Comparison of ENCODE assay signal across 18 cellular contexts in genomic region chr10:125103466-125104377, GRCh38. TPM values are rescaled to one million over a fixed set of nuclear protein-coding genes. Genes with fewer than 3 reads are reported as not detected.
DNase-seq lines count a peak whose midpoint lies in the region; ATAC-seq and TF ChIP-seq lines count a peak whose summit lies in the region.
"Had no signal": no experiment of that assay in that cellular context is flagged by ENCODE, and none has a peak within 500 bp of the region (broad histone marks: within the 10 kb centered on the region; RNA-seq: fewer than 3 reads in every experiment).

No MANE protein-coding gene starts in this region.

- H3K27me3 ChIP-seq in Peyer's patch, result no peaks in the 10 kb centered on the region
- no peaks in the 10 kb centered on the region for H3K27me3 ChIP-seq in iPS-18a (ENCODE audit: control insufficient read depth, insufficient read depth, low read length)
- H3K27me3 ChIP-seq: BE2C, pancreas, SJCRH30 had no signal

- H3K9me3 ChIP-seq in Peyer's patch (peaks cover 0 to 4% (median 0%) of the 10 kb centered on the region in 4 donors), iPS-18a (ENCODE audit: control insufficient read depth, low read depth, low read length) (no peaks in the 10 kb centered on the region)
- H3K9me3 ChIP-seq: BE2C, pancreas, SJCRH30 had no signal

- peaks cover 0 to 23% (median 0%) of the 10 kb centered on the region in 3 donors for H3K36me3 ChIP-seq in Peyer's patch
- H3K36me3 ChIP-seq in iPS-18a (ENCODE audit: control insufficient read depth, low read depth, low read length), result peaks cover 40% of the 10 kb centered on the region
- H3K36me3 ChIP-seq: pancreas had no signal

- H3K4me1 Mint-ChIP-seq in HFFc6 (ENCODE audit: low read depth) (peaks cover 31% of the 10 kb centered on the region), progenitor cell of endocrine pancreas (ENCODE audit: low read depth) (peaks cover 42% of the 10 kb centered on the region)
- H3K4me1 Mint-ChIP-seq: activated naive CD4-positive, alpha-beta T cell treated with anti-CD3 and anti-CD28 coated beads, Interleukin-2, amount 10 ng/mL, durations not matched to agents 7 days and 5 days; T-helper 17 cell had no signal

- H3K27me3 Mint-ChIP-seq in HFFc6 (ENCODE audit: insufficient read depth), result no peaks in the 10 kb centered on the region; the same call in 1 of the 2 replicates
- no peaks in the 10 kb centered on the region for H3K27me3 Mint-ChIP-seq in progenitor cell of endocrine pancreas
- H3K27me3 Mint-ChIP-seq: activated naive CD4-positive, alpha-beta T cell treated with anti-CD3 and anti-CD28 coated beads, Interleukin-2, amount 10 ng/mL, durations not matched to agents 7 days and 5 days had no signal

- no peak for TF ChIP-seq POLR2A in Peyer's patch (IDR thresholded peaks at IDR 0.05)

- no peak overlapping the region for H3K4me3 ChIP-seq in Peyer's patch
- H3K4me3 ChIP-seq in iPS-18a (ENCODE audit: low read length), result no peak overlapping the region
- H3K4me3 ChIP-seq: left ventricle myocardium inferior, pancreas, SJCRH30 had no signal

- H3K9me3 Mint-ChIP-seq in HFFc6 (peaks cover 4% of the 10 kb centered on the region; the same call in 1 of the 2 replicates), progenitor cell of endocrine pancreas (ENCODE audit: low read depth) (peaks cover 8% of the 10 kb centered on the region)
- H3K9me3 Mint-ChIP-seq: activated naive CD4-positive, alpha-beta T cell treated with anti-CD3 and anti-CD28 coated beads, Interleukin-2, amount 10 ng/mL, durations not matched to agents 7 days and 5 days had no signal

- H3K4me3 Mint-ChIP-seq in HFFc6 (no peak overlapping the region), progenitor cell of endocrine pancreas (ENCODE audit: low read depth) (no peak overlapping the region)
- H3K4me3 Mint-ChIP-seq: activated CD4-positive, alpha-beta memory T cell treated with anti-CD3 and anti-CD28 coated beads for 36 hours; activated naive CD4-positive, alpha-beta T cell treated with anti-CD3 and anti-CD28 coated beads, Interleukin-2, amount 10 ng/mL, durations not matched to agents 7 days and 5 days; T-helper 17 cell had no signal

- H3K36me3 Mint-ChIP-seq in HFFc6 (ENCODE audit: low read depth) (peaks cover 42% of the 10 kb centered on the region), progenitor cell of endocrine pancreas (ENCODE audit: insufficient read depth) (peaks cover 33% of the 10 kb centered on the region)
- H3K36me3 Mint-ChIP-seq: activated CD4-positive, alpha-beta memory T cell treated with anti-CD3 and anti-CD28 coated beads for 36 hours; activated naive CD4-positive, alpha-beta T cell treated with anti-CD3 and anti-CD28 coated beads, Interleukin-2, amount 10 ng/mL, durations not matched to agents 7 days and 5 days had no signal

- H3K4me1 ChIP-seq in Peyer's patch (peaks cover 0 to 20% (median 2%) of the 10 kb centered on the region in 4 donors), iPS-18a (ENCODE audit: control insufficient read depth, low read depth, low read length) (peaks cover 40% of the 10 kb centered on the region)
- H3K4me1 ChIP-seq: SJCRH30 had no signal

- H3K27ac Mint-ChIP-seq in HFFc6, result peak overlapping the region; percentile 29; the same call in 1 of the 2 replicates
- H3K27ac Mint-ChIP-seq in progenitor cell of endocrine pancreas, result peak overlapping the region; percentile 89
- H3K27ac Mint-ChIP-seq: activated CD4-positive, alpha-beta memory T cell treated with anti-CD3 and anti-CD28 coated beads for 36 hours; activated naive CD4-positive, alpha-beta T cell treated with anti-CD3 and anti-CD28 coated beads, Interleukin-2, amount 10 ng/mL, durations not matched to agents 7 days and 5 days; T-helper 17 cell had no signal

- no peak for DNase-seq in HFFc6
- peak in 2 of 3 donors; percentile 37 to 44 for DNase-seq in Peyer's patch
- DNase-seq in progenitor cell of endocrine pancreas (ENCODE audit: low spot score, unreplicated experiment), result no peak
- no peak for DNase-seq in DMS 273 treated with DMSO at 0.1 percent for 48 hours (lab: John Stamatoyannopoulos, UW)
- no peak for DNase-seq in retina
- DNase-seq: activated CD4-positive, alpha-beta memory T cell treated with anti-CD3 and anti-CD28 coated beads for 36 hours; activated naive CD4-positive, alpha-beta T cell treated with anti-CD3 and anti-CD28 coated beads, Interleukin-2, amount 10 ng/mL, durations not matched to agents 7 days and 5 days; BE2C; foreskin fibroblast; left ventricle myocardium inferior; NCI-H446 treated with DMSO at 0.1 percent for 48 hours; stimulated activated CD4-positive, alpha-beta T cell treated with anti-CD3 and anti-CD28 coated beads, Interleukin-4, amount 100 ng/mL, for 4 hours; T-helper 17 cell had no signal

- H3K27ac ChIP-seq in Peyer's patch (peak overlapping the region in 2 of 4 donors; percentile 58 to 77), iPS-18a (ENCODE audit: low read length) (peak overlapping the region; percentile 24)
- H3K27ac ChIP-seq: left ventricle myocardium inferior, SJCRH30, WERI-Rb-1 had no signal

- no peak overlapping the region for H3K9ac ChIP-seq in iPS-18a (ENCODE audit: low read length)

- TF ChIP-seq CTCF in HFFc6 (IDR thresholded peaks at IDR 0.05) (no peak), Peyer's patch (IDR thresholded peaks at IDR 0.05) (no peak), progenitor cell of endocrine pancreas (IDR thresholded peaks at IDR 0.05; ENCODE audit: unreplicated experiment) (no peak)

- ATAC-seq in HG03135 (IDR thresholded peaks at IDR 0.05; ENCODE audit: unreplicated experiment), result no peak
- ATAC-seq: T-helper 17 cell had no signal

RNA-seq across cellular contexts. Expression of gene CTBP2, which starts 56.6 kb away (rescaled TPM):
- total RNA-seq in HFFc6 (2021; fragmentation: NEBNext Ultra II Directional; extraction: Animal tissue kit (Norgen Biotek cat#: 25700)), result 10 to 100 TPM; 70.6 to 86.9 (median 78.8) TPM
- total RNA-seq in Peyer's patch (10 to 100 TPM; 53.6 to 83.8 (median 64.7) TPM), progenitor cell of endocrine pancreas (182 and 183 TPM in 2 replicates)

Comparison
In these comparisons a context has a peak if more than half of its experiments do, and no peak if none do; other contexts are left out.
1. DNase-seq: peak in Peyer's patch (2 of 3); none in HFFc6 (single experiment), progenitor cell of endocrine pancreas (single experiment), DMS 273 treated with DMSO at 0.1 percent for 48 hours (single experiment) and retina (single experiment).